ENCODE assay signal across 1 cellular context in the genomic region with DNA sequence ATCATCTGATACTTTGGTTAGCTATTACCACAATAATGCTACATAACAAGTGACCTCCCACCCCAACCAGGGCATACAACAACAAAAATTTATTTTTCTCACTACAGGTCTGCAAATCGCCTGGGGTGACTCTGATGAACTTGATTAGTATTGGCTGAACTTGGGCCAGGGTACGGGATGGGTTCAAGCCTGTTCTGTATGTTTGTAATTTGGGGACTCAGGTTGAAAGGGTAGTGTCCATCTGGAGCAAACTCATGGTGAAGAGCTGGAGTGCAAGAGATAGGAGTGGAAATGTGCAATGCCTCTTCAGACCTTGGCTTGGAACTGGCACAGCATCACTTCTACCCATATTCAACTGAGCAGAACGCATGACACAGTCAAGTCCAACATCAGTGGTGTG.
TF ChIP-seq lines count a peak whose summit lies in the region.

No MANE protein-coding gene starts in this region.

TF ChIP-seq in HepG2, 621 proteins besides CTCF, POLR2A, EP300 and RAD21 (continued from another document):
- TF ChIP-seq, protein P1, sequence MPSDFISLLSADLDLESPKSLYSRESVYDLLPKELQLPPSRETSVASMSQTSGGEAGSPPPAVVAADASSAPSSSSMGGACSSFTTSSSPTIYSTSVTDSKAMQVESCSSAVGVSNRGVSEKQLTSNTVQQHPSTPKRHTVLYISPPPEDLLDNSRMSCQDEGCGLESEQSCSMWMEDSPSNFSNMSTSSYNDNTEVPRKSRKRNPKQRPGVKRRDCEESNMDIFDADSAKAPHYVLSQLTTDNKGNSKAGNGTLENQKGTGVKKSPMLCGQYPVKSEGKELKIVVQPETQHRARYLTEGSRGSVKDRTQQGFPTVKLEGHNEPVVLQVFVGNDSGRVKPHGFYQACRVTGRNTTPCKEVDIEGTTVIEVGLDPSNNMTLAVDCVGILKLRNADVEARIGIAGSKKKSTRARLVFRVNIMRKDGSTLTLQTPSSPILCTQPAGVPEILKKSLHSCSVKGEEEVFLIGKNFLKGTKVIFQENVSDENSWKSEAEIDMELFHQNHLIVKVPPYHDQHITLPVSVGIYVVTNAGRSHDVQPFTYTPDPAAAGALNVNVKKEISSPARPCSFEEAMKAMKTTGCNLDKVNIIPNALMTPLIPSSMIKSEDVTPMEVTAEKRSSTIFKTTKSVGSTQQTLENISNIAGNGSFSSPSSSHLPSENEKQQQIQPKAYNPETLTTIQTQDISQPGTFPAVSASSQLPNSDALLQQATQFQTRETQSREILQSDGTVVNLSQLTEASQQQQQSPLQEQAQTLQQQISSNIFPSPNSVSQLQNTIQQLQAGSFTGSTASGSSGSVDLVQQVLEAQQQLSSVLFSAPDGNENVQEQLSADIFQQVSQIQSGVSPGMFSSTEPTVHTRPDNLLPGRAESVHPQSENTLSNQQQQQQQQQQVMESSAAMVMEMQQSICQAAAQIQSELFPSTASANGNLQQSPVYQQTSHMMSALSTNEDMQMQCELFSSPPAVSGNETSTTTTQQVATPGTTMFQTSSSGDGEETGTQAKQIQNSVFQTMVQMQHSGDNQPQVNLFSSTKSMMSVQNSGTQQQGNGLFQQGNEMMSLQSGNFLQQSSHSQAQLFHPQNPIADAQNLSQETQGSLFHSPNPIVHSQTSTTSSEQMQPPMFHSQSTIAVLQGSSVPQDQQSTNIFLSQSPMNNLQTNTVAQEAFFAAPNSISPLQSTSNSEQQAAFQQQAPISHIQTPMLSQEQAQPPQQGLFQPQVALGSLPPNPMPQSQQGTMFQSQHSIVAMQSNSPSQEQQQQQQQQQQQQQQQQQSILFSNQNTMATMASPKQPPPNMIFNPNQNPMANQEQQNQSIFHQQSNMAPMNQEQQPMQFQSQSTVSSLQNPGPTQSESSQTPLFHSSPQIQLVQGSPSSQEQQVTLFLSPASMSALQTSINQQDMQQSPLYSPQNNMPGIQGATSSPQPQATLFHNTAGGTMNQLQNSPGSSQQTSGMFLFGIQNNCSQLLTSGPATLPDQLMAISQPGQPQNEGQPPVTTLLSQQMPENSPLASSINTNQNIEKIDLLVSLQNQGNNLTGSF (CRISPR knock-in tag; IDR thresholded peaks at IDR 0.05) = no peak
- TF ChIP-seq AHDC1 (CRISPR knock-in tag; IDR thresholded peaks at IDR 0.05; ENCODE audit: borderline replicate concordance) (0 out of 2 replicates have a peak, but pooled peaks have one; percentile 24), KDM2A (CRISPR knock-in tag; IDR thresholded peaks at IDR 0.05; ENCODE audit: borderline replicate concordance, low read depth) (no peak; the same call in 1 of the 2 replicates), ZNF430 (CRISPR knock-in tag; IDR thresholded peaks at IDR 0.05) (no peak), ZNF432 (CRISPR knock-in tag; IDR thresholded peaks at IDR 0.05; ENCODE audit: borderline replicate concordance) (no peak)
